1 cellular context compared by ENCODE assay signal in genomic region chr6:27135087-27135657, GRCh38.
TF ChIP-seq lines count a peak whose summit lies in the region.

No MANE protein-coding gene starts in this region.

TF ChIP-seq in WTC11, 78 proteins besides CTCF, POLR2A, EP300 and RAD21 (continued from another document):
- TF ChIP-seq ARID4B (CRISPR knock-in tag; IDR thresholded peaks at IDR 0.05; ENCODE audit: borderline replicate concordance) (no peak), FOXJ3 (CRISPR knock-in tag; IDR thresholded peaks at IDR 0.05; ENCODE audit: borderline replicate concordance) (no peak), ZNF219 (CRISPR knock-in tag; IDR thresholded peaks at IDR 0.05; ENCODE audit: borderline replicate concordance) (no peak), GRHL2 (CRISPR knock-in tag; IDR thresholded peaks at IDR 0.05; ENCODE audit: insufficient replicate concordance, severe bottlenecking) (no peak)
